In genomic region chr10:93542358-93542791, GRCh38 we compare ENCODE assay signal across 1 cellular context.
TF ChIP-seq lines count a peak whose summit lies in the region.

No MANE protein-coding gene starts in this region.

TF ChIP-seq in K562, 482 proteins besides CTCF, POLR2A, EP300 and RAD21:
- TF ChIP-seq ZNF586 (CRISPR knock-in tag; conservative IDR thresholded peaks at IDR 0.05) = no peak
- TF ChIP-seq NFIX (CRISPR knock-in tag; IDR thresholded peaks at IDR 0.05; ENCODE audit: low read depth) = peak; percentile 62
- TF ChIP-seq NFIC (IDR thresholded peaks at IDR 0.05) = peak; percentile 92
- TF ChIP-seq NUFIP1 (IDR thresholded peaks at IDR 0.05; ENCODE audit: partially characterized antibody) = no peak
